1 cellular context compared by ENCODE assay signal in genomic region chr2:161243873-161244272, GRCh38.
TF ChIP-seq lines count a peak whose summit lies in the region.

No MANE protein-coding gene starts in this region.

TF ChIP-seq in HCT116, 20 proteins besides CTCF, POLR2A, EP300 and RAD21 (continued from another document):
- TF ChIP-seq, protein P1, sequence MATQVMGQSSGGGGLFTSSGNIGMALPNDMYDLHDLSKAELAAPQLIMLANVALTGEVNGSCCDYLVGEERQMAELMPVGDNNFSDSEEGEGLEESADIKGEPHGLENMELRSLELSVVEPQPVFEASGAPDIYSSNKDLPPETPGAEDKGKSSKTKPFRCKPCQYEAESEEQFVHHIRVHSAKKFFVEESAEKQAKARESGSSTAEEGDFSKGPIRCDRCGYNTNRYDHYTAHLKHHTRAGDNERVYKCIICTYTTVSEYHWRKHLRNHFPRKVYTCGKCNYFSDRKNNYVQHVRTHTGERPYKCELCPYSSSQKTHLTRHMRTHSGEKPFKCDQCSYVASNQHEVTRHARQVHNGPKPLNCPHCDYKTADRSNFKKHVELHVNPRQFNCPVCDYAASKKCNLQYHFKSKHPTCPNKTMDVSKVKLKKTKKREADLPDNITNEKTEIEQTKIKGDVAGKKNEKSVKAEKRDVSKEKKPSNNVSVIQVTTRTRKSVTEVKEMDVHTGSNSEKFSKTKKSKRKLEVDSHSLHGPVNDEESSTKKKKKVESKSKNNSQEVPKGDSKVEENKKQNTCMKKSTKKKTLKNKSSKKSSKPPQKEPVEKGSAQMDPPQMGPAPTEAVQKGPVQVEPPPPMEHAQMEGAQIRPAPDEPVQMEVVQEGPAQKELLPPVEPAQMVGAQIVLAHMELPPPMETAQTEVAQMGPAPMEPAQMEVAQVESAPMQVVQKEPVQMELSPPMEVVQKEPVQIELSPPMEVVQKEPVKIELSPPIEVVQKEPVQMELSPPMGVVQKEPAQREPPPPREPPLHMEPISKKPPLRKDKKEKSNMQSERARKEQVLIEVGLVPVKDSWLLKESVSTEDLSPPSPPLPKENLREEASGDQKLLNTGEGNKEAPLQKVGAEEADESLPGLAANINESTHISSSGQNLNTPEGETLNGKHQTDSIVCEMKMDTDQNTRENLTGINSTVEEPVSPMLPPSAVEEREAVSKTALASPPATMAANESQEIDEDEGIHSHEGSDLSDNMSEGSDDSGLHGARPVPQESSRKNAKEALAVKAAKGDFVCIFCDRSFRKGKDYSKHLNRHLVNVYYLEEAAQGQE (IDR thresholded peaks at IDR 0.05; ENCODE audit: low read depth), result no peak
- TF ChIP-seq ELF1 (IDR thresholded peaks at IDR 0.05; ENCODE audit: borderline replicate concordance, low read depth) (no peak), MAX (IDR thresholded peaks at IDR 0.05) (no peak), POLR2AphosphoS5 (IDR thresholded peaks at IDR 0.05; ENCODE audit: low read depth, low read length) (no peak), SIN3A (IDR thresholded peaks at IDR 0.05; ENCODE audit: low read depth) (no peak), SRF (IDR thresholded peaks at IDR 0.05; ENCODE audit: low read depth) (no peak), CEBPB (IDR thresholded peaks at IDR 0.05; ENCODE audit: low read depth) (no peak), YY1 (IDR thresholded peaks at IDR 0.05; ENCODE audit: extremely low read depth, insufficient replicate concordance, low read depth, low read length) (no peak), CBX3 (IDR thresholded peaks at IDR 0.05; ENCODE audit: low read depth) (no peak), ZFX (IDR thresholded peaks at IDR 0.05) (no peak)
TF ChIP-seq in HCT116: peak in this region for 0.
